16 cellular contexts compared by ENCODE assay signal in the genomic region with DNA sequence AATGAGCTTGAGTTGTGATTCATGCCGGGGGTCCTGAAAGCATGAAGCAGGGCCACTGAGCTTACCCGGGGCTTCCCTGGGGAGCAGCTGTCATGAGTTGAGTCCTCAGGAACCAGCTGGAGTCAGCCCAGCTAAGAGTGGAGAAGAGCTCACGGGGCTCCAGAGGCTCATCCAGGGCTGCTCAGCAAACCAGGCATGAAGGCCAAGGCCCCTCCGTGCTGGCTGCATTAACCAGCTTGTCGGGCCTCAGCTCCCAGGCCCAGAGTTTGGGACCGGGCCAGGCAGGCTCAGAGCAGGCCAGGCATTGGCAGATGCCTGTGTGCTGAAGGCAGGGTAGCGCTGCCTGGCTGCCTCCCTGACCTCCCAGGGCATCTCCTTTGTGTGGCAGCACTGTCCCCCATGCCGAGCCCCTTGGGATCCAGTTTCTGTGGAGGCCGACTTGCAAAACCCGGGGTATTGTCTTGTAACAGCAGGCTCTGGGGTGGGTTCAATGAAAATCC.
DNase-seq lines count a peak whose midpoint lies in the region; ATAC-seq and TF ChIP-seq lines count a peak whose summit lies in the region.
"Had no signal": no experiment of that assay in that cellular context is flagged by ENCODE, and none has a peak within 500 bp of the region (broad histone marks: within the 10 kb centered on the region; RNA-seq: fewer than 3 reads in every experiment).

No MANE protein-coding gene starts in this region.

- H3K9ac ChIP-seq in neuronal stem cell (ENCODE audit: low read depth, low read length, poor library complexity), result peak overlapping the region; percentile 64

- H3K23ac ChIP-seq in neuronal stem cell (ENCODE audit: low read depth, low read length, poor library complexity), result peak overlapping the region; percentile 59

- H3K4me1 ChIP-seq in neuronal stem cell (ENCODE audit: control insufficient read depth in 2 of 2, insufficient read depth in 1 of 2, low read depth in 1 of 2, low read length in 2 of 2), result peaks cover 4 to 10% of the 10 kb centered on the region in 2 donors
- H3K4me1 ChIP-seq: adrenal gland, foreskin keratinocyte, testis had no signal

- H4K91ac ChIP-seq in neuronal stem cell (ENCODE audit: low read depth, low read length, poor library complexity), result no peak overlapping the region

- H3K4ac ChIP-seq in neuronal stem cell (ENCODE audit: low read length), result no peak overlapping the region

- no peak overlapping the region for H2AFZ ChIP-seq in neuronal stem cell (ENCODE audit: low read length)

- H2BK12ac ChIP-seq in neuronal stem cell (ENCODE audit: low read length), result no peak overlapping the region

- peaks cover under 1 to 3% of the 10 kb centered on the region in 2 donors for H3K27me3 Mint-ChIP-seq in T-cell

- POLR2A ChIA-PET in T-cell (lab: Charles Lee), result no interaction called here

- intact Hi-C loops in dorsolateral prefrontal cortex (cut with DNase I), result no loop called here

- no CpG with 5 or more reads among the region's 10 CpGs for WGBS in neuronal stem cell (ENCODE audit: extremely low coverage in 2 of 2, insufficient read length in 2 of 2, insufficient replicate concordance in 1 of 2), 2 donors

- ATAC-seq in HG02798 (IDR thresholded peaks at IDR 0.05; ENCODE audit: poor library complexity, unreplicated experiment), result no peak
- ATAC-seq in T-cell (replicated peaks in 1 of 4), result no peak
- no peak for ATAC-seq in HG03159 (IDR thresholded peaks at IDR 0.05; ENCODE audit: unreplicated experiment)
- ATAC-seq: activated T-cell treated with anti-CD3 and anti-CD28 coated beads, Interleukin-2, amount 50 U/mL, for 72 hours; foreskin keratinocyte had no signal

- no peaks in the 10 kb centered on the region for H3K4me1 Mint-ChIP-seq in T-cell

- H2AK5ac ChIP-seq in neuronal stem cell (ENCODE audit: low read depth, low read length), result no peak overlapping the region

- DNase-seq in Daoy (ENCODE audit: low read depth), result peak; percentile 68
- DNase-seq in NCI-H345 treated with DMSO at 0.1 percent for 48 hours (lab: John Stamatoyannopoulos, UW; ENCODE audit: unreplicated experiment), result peak; percentile 30
- peak in 9 of 10 donors; percentile 13 to 69 (median 50) for DNase-seq in dorsolateral prefrontal cortex
- DNase-seq in neuronal stem cell (ENCODE audit: low spot score), result peak; percentile 17
- DNase-seq in NCI-H128 (lab: John Stamatoyannopoulos, UW; ENCODE audit: unreplicated experiment), result no peak
- no peak for DNase-seq in T-cell
- DNase-seq: activated T-cell treated with anti-CD3 and anti-CD28 coated beads, Interleukin-2, amount 50 U/mL, for 72 hours; foreskin keratinocyte; immature natural killer cell; Karpas-422; NCI-H1930; stimulated activated CD4-positive, alpha-beta T cell treated with anti-CD3 and anti-CD28 coated beads, Interleukin-15, amount 100 ng/mL, for 24 hours; testis had no signal

- H3K4me3 Mint-ChIP-seq in T-cell, result no peak overlapping the region
- H3K4me3 Mint-ChIP-seq: activated T-cell treated with anti-CD3 and anti-CD28 coated beads, Interleukin-2, amount 50 U/mL, for 72 hours; immature natural killer cell had no signal

- no peaks in the 10 kb centered on the region for H3K36me3 ChIP-seq in neuronal stem cell (replicated peaks in 1 of 2; ENCODE audit: control insufficient read depth in 2 of 2, insufficient read depth in 2 of 2, low read length in 2 of 2)
- H3K36me3 ChIP-seq: adrenal gland had no signal

- H3K79me1 ChIP-seq in neuronal stem cell (ENCODE audit: low read depth, low read length), result no peaks in the 10 kb centered on the region

- H3K27ac ChIP-seq in dorsolateral prefrontal cortex, result peak overlapping the region in 44 of 59 donors; percentile 4 to 82 (median 52)
- H3K27ac ChIP-seq in neuronal stem cell (replicated peaks; ENCODE audit: low read length), result no peak overlapping the region
- H3K27ac ChIP-seq: adrenal gland, foreskin keratinocyte, testis had no signal

- no peak overlapping the region for H4K8ac ChIP-seq in neuronal stem cell (ENCODE audit: low read depth, low read length)

- H3K27me3 ChIP-seq in dorsolateral prefrontal cortex, result no peaks in the 10 kb centered on the region
- peaks cover 0 to 2% (median 2%) of the 10 kb centered on the region in 3 experiments for H3K27me3 ChIP-seq in neuronal stem cell (ENCODE audit: control insufficient read depth in 3 of 3, insufficient read depth in 3 of 3, low read depth in 1 of 3, low read length in 3 of 3)
- H3K27me3 ChIP-seq: adrenal gland, foreskin keratinocyte, testis had no signal

- H3K27ac Mint-ChIP-seq in T-cell, result no peak overlapping the region
- H3K27ac Mint-ChIP-seq: activated T-cell treated with anti-CD3 and anti-CD28 coated beads, Interleukin-2, amount 50 U/mL, for 72 hours; immature natural killer cell had no signal

- H2BK5ac ChIP-seq in neuronal stem cell (ENCODE audit: low read length), result no peak overlapping the region

- H3K4me2 ChIP-seq in neuronal stem cell (ENCODE audit: insufficient read depth, low read length, poor library complexity, severe bottlenecking), result no peak overlapping the region

- peaks cover 22 to 30% (median 27%) of the 10 kb centered on the region in 3 donors for H3K9me3 Mint-ChIP-seq in T-cell

- H3K4me3 ChIP-seq in dorsolateral prefrontal cortex, result no peak overlapping the region
- no peak overlapping the region for H3K4me3 ChIP-seq in neuronal stem cell (ENCODE audit: low read length in 2 of 2)
- H3K4me3 ChIP-seq: adrenal gland, testis had no signal

- H3K36me3 Mint-ChIP-seq in T-cell, result no peaks in the 10 kb centered on the region

- H2BK15ac ChIP-seq in neuronal stem cell (ENCODE audit: low read length), result no peak overlapping the region

- H3K18ac ChIP-seq in neuronal stem cell (ENCODE audit: low read length), result peak overlapping the region; percentile 31

- no peak overlapping the region for H2BK120ac ChIP-seq in neuronal stem cell (ENCODE audit: low read depth, low read length)

- TF ChIP-seq CTCF in dorsolateral prefrontal cortex (IDR thresholded peaks at IDR 0.05 in 54 of 56, conservative IDR thresholded peaks at IDR 0.05 in 2 of 56; ENCODE audit: low read depth in 1 of 56, partially characterized antibody in 56 of 56), result no peak

- H3K9me3 ChIP-seq in neuronal stem cell (replicated peaks in 1 of 2; ENCODE audit: control insufficient read depth in 2 of 2, insufficient read depth in 1 of 2, low read depth in 1 of 2, low read length in 2 of 2), result peaks cover 12% of the 10 kb centered on the region in 2 donors
- H3K9me3 ChIP-seq: testis had no signal

- no peak overlapping the region for H3K14ac ChIP-seq in neuronal stem cell (ENCODE audit: low read length)

- CTCF ChIA-PET in T-cell (lab: Charles Lee), result no interaction called here

Comparison
In these comparisons a context has a peak if more than half of its experiments do, and no peak if none do; other contexts are left out.
1. DNase-seq: peak in Daoy (single experiment), NCI-H345 treated with DMSO at 0.1 percent for 48 hours (single experiment), dorsolateral prefrontal cortex (9 of 10) and neuronal stem cell (single experiment); none in NCI-H128 (single experiment) and T-cell (0 of 34).